14 cellular contexts compared by ENCODE assay signal in genomic region chr16:78396046-78396445, GRCh38.
A peak's percentile ranks its signal among the peaks of the same experiment; 100 is the strongest.
DNase-seq lines count a peak whose midpoint lies in the region; ATAC-seq and TF ChIP-seq lines count a peak whose summit lies in the region.
"Had no signal": no experiment of that assay in that cellular context is flagged by ENCODE, and none has a peak within 500 bp of the region (broad histone marks: within the 10 kb centered on the region; RNA-seq: fewer than 3 reads in every experiment).

No MANE protein-coding gene starts in this region.

- H3K4me1 ChIP-seq in left ventricle myocardium inferior (peaks cover 3% of the 10 kb centered on the region), OCI-LY7 (ENCODE audit: insufficient read depth, low read length, poor library complexity, severe bottlenecking) (no peaks in the 10 kb centered on the region)

- H3K4me3 ChIP-seq in left ventricle myocardium inferior, result no peak overlapping the region
- no peak overlapping the region for H3K4me3 ChIP-seq in OCI-LY7 (ENCODE audit: low read depth, low read length, poor library complexity, severe bottlenecking)
- no peak overlapping the region for H3K4me3 ChIP-seq in fibroblast of mammary gland (ENCODE audit: control insufficient read depth, low read depth, low read length)
- H3K4me3 ChIP-seq: BLaER1 treated with 17β-estradiol and CSF1 and Interleukin-3, amounts not matched to agents 10 nM and 100 nM had no signal

- no peaks in the 10 kb centered on the region for H3K9me2 ChIP-seq in OCI-LY7 (ENCODE audit: insufficient read depth, low read length)

- no peak for ATAC-seq in Right ventricle myocardium superior (ENCODE audit: poor library complexity)
- no peak for ATAC-seq in HG03039 (IDR thresholded peaks at IDR 0.05; ENCODE audit: unreplicated experiment)
- ATAC-seq: stimulated activated naive B cell treated with anti-CD40 and anti-IgM and Interleukin-4, amounts not matched to agents 10 μg/mL and 1 μg/mL and 100 μg/mL, for 72 hours had no signal

- H3K27ac ChIP-seq in left ventricle myocardium inferior (replicated peaks) (no peak overlapping the region), OCI-LY7 (ENCODE audit: low read depth, low read length, poor library complexity, severe bottlenecking) (no peak overlapping the region), substantia nigra (ENCODE audit: low read depth, low read length, poor library complexity, severe bottlenecking) (no peak overlapping the region)
- H3K27ac ChIP-seq: BLaER1 treated with 17β-estradiol and CSF1 and Interleukin-3, amounts not matched to agents 10 nM and 100 nM had no signal

- no peaks in the 10 kb centered on the region for H3K27me3 ChIP-seq in left ventricle myocardium inferior (ENCODE audit: low read depth)
- H3K27me3 ChIP-seq: BLaER1 treated with 17β-estradiol and CSF1 and Interleukin-3, amounts not matched to agents 10 nM and 100 nM had no signal

- H3K27me3 Mint-ChIP-seq in type B pancreatic cell, result no peaks in the 10 kb centered on the region
- H3K27me3 Mint-ChIP-seq: activated naive CD4-positive, alpha-beta T cell treated with anti-CD3 and anti-CD28 coated beads, Interleukin-2, amount 10 ng/mL, durations not matched to agents 7 days and 5 days; stimulated activated naive B cell treated with anti-CD40 and anti-IgM and Interleukin-4, amounts not matched to agents 10 μg/mL and 1 μg/mL and 100 μg/mL, for 72 hours had no signal

- H3K27ac Mint-ChIP-seq in type B pancreatic cell, result no peak overlapping the region
- H3K27ac Mint-ChIP-seq: activated naive CD4-positive, alpha-beta T cell treated with anti-CD3 and anti-CD28 coated beads, Interleukin-2, amount 10 ng/mL, durations not matched to agents 7 days and 5 days; stimulated activated naive B cell treated with anti-CD40 and anti-IgM and Interleukin-4, amounts not matched to agents 10 μg/mL and 1 μg/mL and 100 μg/mL, for 72 hours; T-helper 1 cell treated with Interleukin-12 subunit alpha and Interleukin-12 subunit beta and Interleukin-4 antibody, amounts not matched to agents 30 μg/mL and 1 μg/mL, for 36 hours had no signal

- POLR2A ChIA-PET in OCI-LY7 (lab: Charles Lee), result no interaction called here

- H4K20me1 ChIP-seq in OCI-LY7 (ENCODE audit: insufficient read depth, low read length), result no peaks in the 10 kb centered on the region
- H4K20me1 ChIP-seq: BLaER1 treated with 17β-estradiol and CSF1 and Interleukin-3, amounts not matched to agents 10 nM and 100 nM had no signal

- H3K79me2 ChIP-seq in OCI-LY7 (ENCODE audit: insufficient read depth, low read depth, low read length), result no peaks in the 10 kb centered on the region

- H3K4me3 Mint-ChIP-seq in type B pancreatic cell, result no peak overlapping the region
- H3K4me3 Mint-ChIP-seq: activated naive CD4-positive, alpha-beta T cell treated with anti-CD3 and anti-CD28 coated beads, Interleukin-2, amount 10 ng/mL, durations not matched to agents 7 days and 5 days; stimulated activated naive B cell treated with anti-CD40 and anti-IgM and Interleukin-4, amounts not matched to agents 10 μg/mL and 1 μg/mL and 100 μg/mL, for 72 hours; T-helper 1 cell treated with Interleukin-12 subunit alpha and Interleukin-12 subunit beta and Interleukin-4 antibody, amounts not matched to agents 30 μg/mL and 1 μg/mL, for 36 hours had no signal

- H3K36me3 ChIP-seq in left ventricle myocardium inferior, result no peaks in the 10 kb centered on the region
- no peaks in the 10 kb centered on the region for H3K36me3 ChIP-seq in OCI-LY7 (ENCODE audit: insufficient read depth, low read length)

- TF ChIP-seq CTCF in left ventricle myocardium inferior (IDR thresholded peaks at IDR 0.05; ENCODE audit: borderline replicate concordance) (peak; percentile 41), OCI-LY7 (conservative IDR thresholded peaks at IDR 0.05; ENCODE audit: low read length) (peak; percentile 72), fibroblast of mammary gland (conservative IDR thresholded peaks at IDR 0.05; ENCODE audit: control insufficient read depth, insufficient read depth, low read depth, low read length) (peak; percentile 8), type B pancreatic cell (conservative IDR thresholded peaks at IDR 0.05) (peak; percentile 66)

- DNase-seq in left ventricle myocardium inferior (no peak), Right ventricle myocardium superior (no peak), OCI-LY7 (ENCODE audit: low spot score) (peak; percentile 2), fibroblast of mammary gland (ENCODE audit: low read depth) (no peak), type B pancreatic cell (ENCODE audit: extremely low spot score, unreplicated experiment) (no peak), DMS79 (lab: John Stamatoyannopoulos, UW) (no peak), substantia nigra (lab: John Stamatoyannopoulos, UW) (no peak)
- DNase-seq: activated naive CD4-positive, alpha-beta T cell treated with anti-CD3 and anti-CD28 coated beads, Interleukin-2, amount 10 ng/mL, durations not matched to agents 7 days and 5 days; foreskin fibroblast; kidney glomerular epithelial cell; stimulated activated naive B cell treated with anti-CD40 and anti-IgM and Interleukin-4, amounts not matched to agents 10 μg/mL and 1 μg/mL and 100 μg/mL, for 72 hours had no signal

- CTCF ChIA-PET in OCI-LY7 (lab: Charles Lee; ENCODE audit: unreplicated experiment), result no interaction called here

- H3K36me3 Mint-ChIP-seq in type B pancreatic cell, result peaks cover 11% of the 10 kb centered on the region
- H3K36me3 Mint-ChIP-seq: activated naive CD4-positive, alpha-beta T cell treated with anti-CD3 and anti-CD28 coated beads, Interleukin-2, amount 10 ng/mL, durations not matched to agents 7 days and 5 days had no signal

- H3K9me3 Mint-ChIP-seq in type B pancreatic cell, result no peaks in the 10 kb centered on the region
- H3K9me3 Mint-ChIP-seq: stimulated activated naive B cell treated with anti-CD40 and anti-IgM and Interleukin-4, amounts not matched to agents 10 μg/mL and 1 μg/mL and 100 μg/mL, for 72 hours; T-helper 1 cell treated with Interleukin-12 subunit alpha and Interleukin-12 subunit beta and Interleukin-4 antibody, amounts not matched to agents 30 μg/mL and 1 μg/mL, for 36 hours had no signal

- H3K9me3 ChIP-seq in left ventricle myocardium inferior (replicated peaks), result peaks cover 12% of the 10 kb centered on the region
- H3K9me3 ChIP-seq in OCI-LY7 (ENCODE audit: low read length), result no peaks in the 10 kb centered on the region

- no peaks in the 10 kb centered on the region for H3K4me1 Mint-ChIP-seq in type B pancreatic cell (ENCODE audit: unreplicated experiment)
- H3K4me1 Mint-ChIP-seq: activated naive CD4-positive, alpha-beta T cell treated with anti-CD3 and anti-CD28 coated beads, Interleukin-2, amount 10 ng/mL, durations not matched to agents 7 days and 5 days; stimulated activated naive B cell treated with anti-CD40 and anti-IgM and Interleukin-4, amounts not matched to agents 10 μg/mL and 1 μg/mL and 100 μg/mL, for 72 hours had no signal

- BruUV-seq in OCI-LY7 (replicated peaks; lab: Mats Ljungman, UMichigan), result no TSS peak

- no peak overlapping the region for H2AFZ ChIP-seq in OCI-LY7 (ENCODE audit: low read length)

- H3K4me2 ChIP-seq in OCI-LY7 (ENCODE audit: low read length), result no peak overlapping the region
- H3K4me2 ChIP-seq: BLaER1 treated with 17β-estradiol and CSF1 and Interleukin-3, amounts not matched to agents 10 nM and 100 nM had no signal

- intact Hi-C loops in left ventricle myocardium inferior (cut with micrococcal nuclease) (no loop called here), Right ventricle myocardium superior (cut with DNase I) (no loop called here), OCI-LY7 (cut with micrococcal nuclease; ENCODE audit: unreplicated experiment) (no loop called here)

Comparison
In these comparisons a context has a peak if more than half of its experiments do, and no peak if none do; other contexts are left out.
1. CTCF ChIP-seq: peak in every context shown above with its lines; median percentile 72 in OCI-LY7; 66 in type B pancreatic cell; 41 in left ventricle myocardium inferior; 8 in fibroblast of mammary gland.